8 cellular contexts compared by ENCODE assay signal in the genomic region with DNA sequence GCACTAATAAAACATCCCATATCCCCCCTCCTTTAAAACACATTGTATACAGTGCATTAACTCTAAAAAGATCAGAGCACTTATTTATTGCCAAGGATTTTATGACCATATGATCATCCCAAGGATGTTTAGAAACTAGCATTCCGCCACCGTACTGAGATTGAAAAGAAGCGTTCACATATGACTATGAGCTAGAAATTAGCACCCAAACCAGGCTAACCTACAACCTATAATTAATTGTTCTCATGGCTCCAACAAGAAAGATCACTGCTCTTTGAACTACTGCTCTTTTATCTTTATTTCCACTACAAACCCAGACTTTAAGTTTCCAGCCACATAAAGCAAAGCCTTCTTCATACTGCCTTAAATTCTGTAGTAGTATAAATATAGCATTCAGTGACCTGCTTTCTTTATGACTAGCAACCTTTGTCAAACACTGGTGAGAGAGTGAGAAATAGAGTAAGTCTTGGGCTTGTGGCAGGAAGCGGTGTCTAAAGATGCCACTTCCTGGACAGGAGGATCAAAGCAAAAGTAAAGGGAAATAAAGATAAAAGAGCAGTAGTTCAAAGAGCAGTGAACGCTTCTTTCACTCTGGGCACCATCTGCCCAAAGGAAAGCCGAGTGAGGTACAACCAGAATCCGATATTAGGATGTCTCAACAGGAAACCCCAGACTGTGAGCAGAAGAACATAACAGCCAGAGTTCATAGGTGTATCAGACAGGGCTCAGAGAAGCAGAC.
DNase-seq lines count a peak whose midpoint lies in the region; ATAC-seq, FAIRE-seq and TF ChIP-seq lines count a peak whose summit lies in the region.

No MANE protein-coding gene starts in this region.

- peaks cover 8 to 9% of the 10 kb centered on the region in 2 donors for H3K9me3 Mint-ChIP-seq in stimulated activated naive B cell treated with anti-CD40 and anti-IgM and Interleukin-4, amounts not matched to agents 10 μg/mL and 1 μg/mL and 100 μg/mL, for 72 hours

- no peaks in the 10 kb centered on the region for H4K20me1 ChIP-seq in GM12878 (ENCODE audit: control insufficient read depth, insufficient read depth)

- H3K9me3 ChIP-seq in GM12878 (replicated peaks; ENCODE audit: control insufficient read depth, insufficient read depth, low read length), result peaks cover 6% of the 10 kb centered on the region; the same call in 1 of the 3 replicates
- H3K9me3 ChIP-seq in WERI-Rb-1 (ENCODE audit: severe bottlenecking), result no peaks in the 10 kb centered on the region

- H3K4me1 ChIP-seq in GM12878 (ENCODE audit: control insufficient read depth, insufficient read depth, low read length), result peaks cover 13% of the 10 kb centered on the region

- DNase-seq in SW480 (ENCODE audit: low spot score), result peak; percentile 100
- peak; percentile 83 for DNase-seq in GM12878 (ENCODE audit: low read depth, low spot score)
- peak; percentile 54 for DNase-seq in stimulated activated naive B cell treated with anti-CD40 and anti-IgM and Interleukin-4, amounts not matched to agents 10 μg/mL and 1 μg/mL and 100 μg/mL, for 72 hours
- no peak for DNase-seq in WERI-Rb-1
- DNase-seq in ureter (ENCODE audit: low spot score), result no peak
- DNase-seq in kidney glomerular epithelial cell (lab: John Stamatoyannopoulos, UW), result no peak

- no peak overlapping the region for H3K27ac ChIP-seq in GM12878 (ENCODE audit: control insufficient read depth, insufficient read depth)
- H3K27ac ChIP-seq in WERI-Rb-1, result no peak overlapping the region

- H3K4me3 Mint-ChIP-seq in stimulated activated naive B cell treated with anti-CD40 and anti-IgM and Interleukin-4, amounts not matched to agents 10 μg/mL and 1 μg/mL and 100 μg/mL, for 72 hours, result peak overlapping the region; percentile 10 to 42

- TF ChIP-seq CTCF in GM12878 (IDR thresholded peaks at IDR 0.05 in 2 of 3, conservative IDR thresholded peaks at IDR 0.05 in 1 of 3; ENCODE audit: control insufficient read depth in 2 of 3, extremely low read depth in 1 of 3, insufficient read depth in 1 of 3, low read depth in 3 of 3, low read length in 3 of 3) (no peak), WERI-Rb-1 (IDR thresholded peaks at IDR 0.05; ENCODE audit: low read depth, low read length) (no peak)

- no peaks in the 10 kb centered on the region for H3K36me3 ChIP-seq in GM12878 (ENCODE audit: control insufficient read depth in 2 of 2, insufficient read depth in 2 of 2, low read length in 1 of 2)
- no peaks in the 10 kb centered on the region for H3K36me3 ChIP-seq in WERI-Rb-1

- H3K9ac ChIP-seq in GM12878 (ENCODE audit: control insufficient read depth, insufficient read depth, low read length), result no peak overlapping the region

- no TSS peak for BruUV-seq in GM12878 (replicated peaks; lab: Mats Ljungman, UMichigan)

- peak overlapping the region; percentile 81 for H3K27ac Mint-ChIP-seq in stimulated activated naive B cell treated with anti-CD40 and anti-IgM and Interleukin-4, amounts not matched to agents 10 μg/mL and 1 μg/mL and 100 μg/mL, for 72 hours

- 13% methylated on average over 7 of the region's 7 CpGs for WGBS in GM12878 (ENCODE audit: insufficient coverage, insufficient replicate concordance, low lambda C conversion rate, missing lambda C conversion rate)

- no peaks in the 10 kb centered on the region for H3K79me2 ChIP-seq in GM12878 (ENCODE audit: control insufficient read depth, insufficient read depth, low read length)

- H3K27me3 ChIP-seq in GM12878 (replicated peaks in 1 of 2; ENCODE audit: control insufficient read depth in 2 of 2, insufficient read depth in 2 of 2, low read length in 1 of 2) (no peaks in the 10 kb centered on the region), WERI-Rb-1 (ENCODE audit: insufficient read depth, low read depth, severe bottlenecking) (no peaks in the 10 kb centered on the region)

- in situ Hi-C loops in GM12878 (cut with MboI), result no loop called here

- peaks cover 0 to 9% of the 10 kb centered on the region in 2 donors for H3K27me3 Mint-ChIP-seq in stimulated activated naive B cell treated with anti-CD40 and anti-IgM and Interleukin-4, amounts not matched to agents 10 μg/mL and 1 μg/mL and 100 μg/mL, for 72 hours

- peak; percentile 15; the same call in 1 of the 2 replicates for TF ChIP-seq RAD21 in GM12878 (IDR thresholded peaks at IDR 0.05; ENCODE audit: insufficient read depth, low read depth, low read length)

- POLR2A ChIA-PET in GM12878 (lab: Charles Lee), result no interaction called here

- TF ChIP-seq EP300 in GM12878 (IDR thresholded peaks at IDR 0.05; ENCODE audit: borderline replicate concordance in 1 of 2, control insufficient read depth in 1 of 2, low read depth in 2 of 2, low read length in 2 of 2), result peak; percentile 57 to 73; a peak in 3 of 4 replicates

- no peak for TF ChIP-seq POLR2A in GM12878 (IDR thresholded peaks at IDR 0.05; ENCODE audit: low read depth, low read length)

- peaks cover 4 to 6% of the 10 kb centered on the region in 2 donors for H3K36me3 Mint-ChIP-seq in stimulated activated naive B cell treated with anti-CD40 and anti-IgM and Interleukin-4, amounts not matched to agents 10 μg/mL and 1 μg/mL and 100 μg/mL, for 72 hours

- ATAC-seq in GM18511 (IDR thresholded peaks at IDR 0.05; ENCODE audit: unreplicated experiment) (peak; percentile 98), HG02885 (IDR thresholded peaks at IDR 0.05; ENCODE audit: poor library complexity, unreplicated experiment) (peak; percentile 89), GM12878 (peak; percentile 94)
- peak; percentile 94 to 95 for ATAC-seq in stimulated activated naive B cell treated with anti-CD40 and anti-IgM and Interleukin-4, amounts not matched to agents 10 μg/mL and 1 μg/mL and 100 μg/mL, for 72 hours (replicated peaks)

- FAIRE-seq in GM12878 (lab: Jason Lieb, UNC), result peak; percentile 91

- peak overlapping the region; percentile 56 for H3K4me2 ChIP-seq in GM12878 (ENCODE audit: control insufficient read depth, insufficient read depth)

- H2AFZ ChIP-seq in GM12878 (ENCODE audit: control insufficient read depth, low read depth, low read length), result no peak overlapping the region

- RAD21 ChIA-PET in GM12878 (lab: Charles Lee; ENCODE audit: unreplicated experiment), result no interaction called here

- H3K4me3 ChIP-seq in GM12878 (no peak overlapping the region), WERI-Rb-1 (ENCODE audit: low read depth, low read length) (no peak overlapping the region)

- peaks cover 22 to 37% of the 10 kb centered on the region in 2 donors for H3K4me1 Mint-ChIP-seq in stimulated activated naive B cell treated with anti-CD40 and anti-IgM and Interleukin-4, amounts not matched to agents 10 μg/mL and 1 μg/mL and 100 μg/mL, for 72 hours

- intact Hi-C loops in GM12878 (cut with micrococcal nuclease; ENCODE audit: unreplicated experiment), result no loop called here

- CTCF ChIA-PET in GM12878 (lab: Yijun Ruan, JAX), result interaction anchor here (0.8 kb wide), 1 partner anchor 8 kb away, joined by 3 read pairs; no protein-coding TSS in a partner anchor

- SMC1A ChIA-PET in GM12878 (lab: Charles Lee; ENCODE audit: uncharacterized antibody, unreplicated experiment), result no interaction called here

TF ChIP-seq in GM12878, 131 proteins besides CTCF, POLR2A, EP300 and RAD21 (continues in another document):
- TF ChIP-seq, protein P1, sequence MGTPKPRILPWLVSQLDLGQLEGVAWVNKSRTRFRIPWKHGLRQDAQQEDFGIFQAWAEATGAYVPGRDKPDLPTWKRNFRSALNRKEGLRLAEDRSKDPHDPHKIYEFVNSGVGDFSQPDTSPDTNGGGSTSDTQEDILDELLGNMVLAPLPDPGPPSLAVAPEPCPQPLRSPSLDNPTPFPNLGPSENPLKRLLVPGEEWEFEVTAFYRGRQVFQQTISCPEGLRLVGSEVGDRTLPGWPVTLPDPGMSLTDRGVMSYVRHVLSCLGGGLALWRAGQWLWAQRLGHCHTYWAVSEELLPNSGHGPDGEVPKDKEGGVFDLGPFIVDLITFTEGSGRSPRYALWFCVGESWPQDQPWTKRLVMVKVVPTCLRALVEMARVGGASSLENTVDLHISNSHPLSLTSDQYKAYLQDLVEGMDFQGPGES (IDR thresholded peaks at IDR 0.05), result no peak
- TF ChIP-seq IKZF1 (conservative IDR thresholded peaks at IDR 0.05) (peak; percentile 74), ZNF274 (IDR thresholded peaks at IDR 0.05; ENCODE audit: insufficient read depth, insufficient read length) (no peak), JUND (IDR thresholded peaks at IDR 0.05; ENCODE audit: low read depth, low read length) (peak; percentile 54; the same call in 1 of the 2 replicates), CBX5 (IDR thresholded peaks at IDR 0.05; ENCODE audit: low read depth) (peak; percentile 85; the same call in 1 of the 2 replicates), PAX8 (IDR thresholded peaks at IDR 0.05) (no peak), SUZ12 (IDR thresholded peaks at IDR 0.05; ENCODE audit: unreplicated experiment) (no peak), WRNIP1 (IDR thresholded peaks at IDR 0.05; ENCODE audit: borderline replicate concordance, low read depth, low read length) (no peak), BRCA1 (IDR thresholded peaks at IDR 0.05; ENCODE audit: low read depth, low read length) (no peak)
- TF ChIP-seq, protein P2, sequence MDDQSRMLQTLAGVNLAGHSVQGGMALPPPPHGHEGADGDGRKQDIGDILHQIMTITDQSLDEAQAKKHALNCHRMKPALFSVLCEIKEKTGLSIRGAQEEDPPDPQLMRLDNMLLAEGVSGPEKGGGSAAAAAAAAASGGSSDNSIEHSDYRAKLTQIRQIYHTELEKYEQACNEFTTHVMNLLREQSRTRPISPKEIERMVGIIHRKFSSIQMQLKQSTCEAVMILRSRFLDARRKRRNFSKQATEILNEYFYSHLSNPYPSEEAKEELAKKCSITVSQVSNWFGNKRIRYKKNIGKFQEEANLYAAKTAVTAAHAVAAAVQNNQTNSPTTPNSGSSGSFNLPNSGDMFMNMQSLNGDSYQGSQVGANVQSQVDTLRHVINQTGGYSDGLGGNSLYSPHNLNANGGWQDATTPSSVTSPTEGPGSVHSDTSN (IDR thresholded peaks at IDR 0.05; ENCODE audit: insufficient replicate concordance, low read depth, low read length), result peak; percentile 15
- TF ChIP-seq, protein P3, sequence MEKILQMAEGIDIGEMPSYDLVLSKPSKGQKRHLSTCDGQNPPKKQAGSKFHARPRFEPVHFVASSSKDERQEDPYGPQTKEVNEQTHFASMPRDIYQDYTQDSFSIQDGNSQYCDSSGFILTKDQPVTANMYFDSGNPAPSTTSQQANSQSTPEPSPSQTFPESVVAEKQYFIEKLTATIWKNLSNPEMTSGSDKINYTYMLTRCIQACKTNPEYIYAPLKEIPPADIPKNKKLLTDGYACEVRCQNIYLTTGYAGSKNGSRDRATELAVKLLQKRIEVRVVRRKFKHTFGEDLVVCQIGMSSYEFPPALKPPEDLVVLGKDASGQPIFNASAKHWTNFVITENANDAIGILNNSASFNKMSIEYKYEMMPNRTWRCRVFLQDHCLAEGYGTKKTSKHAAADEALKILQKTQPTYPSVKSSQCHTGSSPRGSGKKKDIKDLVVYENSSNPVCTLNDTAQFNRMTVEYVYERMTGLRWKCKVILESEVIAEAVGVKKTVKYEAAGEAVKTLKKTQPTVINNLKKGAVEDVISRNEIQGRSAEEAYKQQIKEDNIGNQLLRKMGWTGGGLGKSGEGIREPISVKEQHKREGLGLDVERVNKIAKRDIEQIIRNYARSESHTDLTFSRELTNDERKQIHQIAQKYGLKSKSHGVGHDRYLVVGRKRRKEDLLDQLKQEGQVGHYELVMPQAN (conservative IDR thresholded peaks at IDR 0.05), result no peak

Comparison
In these comparisons a context has a peak if more than half of its experiments do, and no peak if none do; other contexts are left out.
1. DNase-seq: peak in SW480 (single experiment), GM12878 (single experiment) and stimulated activated naive B cell treated with anti-CD40 and anti-IgM and Interleukin-4, amounts not matched to agents 10 μg/mL and 1 μg/mL and 100 μg/mL, for 72 hours (single experiment); none in WERI-Rb-1 (single experiment), ureter (single experiment) and kidney glomerular epithelial cell (single experiment).
2. Peak in every context shown above with its lines, with median percentiles within 50 percentile points of each other: ATAC-seq.